17 cellular contexts compared by ENCODE assay signal in genomic region chr17:29573871-29574731, GRCh38. TPM values are rescaled to one million over a fixed set of nuclear protein-coding genes. Genes with fewer than 3 reads are reported as not detected.
DNase-seq lines count a peak whose midpoint lies in the region; ATAC-seq and TF ChIP-seq lines count a peak whose summit lies in the region.
"Had no signal": no experiment of that assay in that cellular context is flagged by ENCODE, and none has a peak within 500 bp of the region (broad histone marks: within the 10 kb centered on the region; RNA-seq: fewer than 3 reads in every experiment).

No MANE protein-coding gene starts in this region.

- peak overlapping the region; percentile 60 for H3K27ac ChIP-seq in 22Rv1
- no peak overlapping the region for H3K27ac ChIP-seq in BLaER1
- H3K27ac ChIP-seq: C4-2B, thoracic aorta had no signal

- H3K4me2 ChIP-seq in BLaER1 = peak overlapping the region; percentile 84; the same call in 1 of the 2 replicates

- no peak for ATAC-seq in central memory CD8-positive, alpha-beta T cell (replicated peaks; ENCODE audit: extremely low read depth, poor library complexity, severe bottlenecking)
- ATAC-seq in HG02938 (IDR thresholded peaks at IDR 0.05; ENCODE audit: unreplicated experiment) (no peak), GM21786 (IDR thresholded peaks at IDR 0.05; ENCODE audit: unreplicated experiment) (no peak), GM21529 (IDR thresholded peaks at IDR 0.05; ENCODE audit: unreplicated experiment) (no peak)

- no peak for DNase-seq in central memory CD8-positive, alpha-beta T cell (ENCODE audit: low spot score in 2 of 2)
- DNase-seq in neural crest cell (ENCODE audit: low read depth, low spot score) (no peak), SKM-1 treated with dmso at 0.1 percent for 144 hours (lab: John Stamatoyannopoulos, UW; ENCODE audit: unreplicated experiment) (no peak)
- DNase-seq: activated CD4-positive, alpha-beta T cell treated with anti-CD3 and anti-CD28 coated beads, Interleukin-2, amount 10 ng/mL, durations not matched to agents 7 days and 5 days; foreskin melanocyte; NCI-H2029 treated with DMSO at 0.1 percent for 48 hours; RPMI8226; T-helper 2 cell had no signal

- H3K36me3 ChIP-seq in BLaER1 = peaks cover 79% of the 10 kb centered on the region
- H3K36me3 ChIP-seq: pancreas had no signal

- peak overlapping the region; percentile 53 for H3K27ac Mint-ChIP-seq in central memory CD8-positive, alpha-beta T cell (ENCODE audit: low read depth)
- H3K27ac Mint-ChIP-seq in neural crest cell (ENCODE audit: unreplicated experiment) = no peak overlapping the region
- H3K27ac Mint-ChIP-seq: activated T-helper 2 cell treated with anti-CD3 and anti-CD28 coated beads, Interferon-gamma antibody, Interleukin-2, Interleukin-4, amounts not matched to agents 10 μg/mL and 5 μg/mL and 100 μg/mL, durations not matched to agents 14 hours and 24 hours and 36 hours had no signal

- H3K9me3 ChIP-seq in BLaER1 = no peaks in the 10 kb centered on the region
- H3K9me3 ChIP-seq: pancreas, thoracic aorta had no signal

- H3K27me3 Mint-ChIP-seq in central memory CD8-positive, alpha-beta T cell = no peaks in the 10 kb centered on the region
- peaks cover 5% of the 10 kb centered on the region for H3K27me3 Mint-ChIP-seq in neural crest cell (ENCODE audit: low read depth)
- H3K27me3 Mint-ChIP-seq: activated CD4-positive, alpha-beta T cell treated with anti-CD3 and anti-CD28 coated beads, Interleukin-2, amount 10 ng/mL, durations not matched to agents 7 days and 5 days had no signal

- H3K9me3 Mint-ChIP-seq in central memory CD8-positive, alpha-beta T cell = no peaks in the 10 kb centered on the region
- H3K9me3 Mint-ChIP-seq in neural crest cell = no peaks in the 10 kb centered on the region
- H3K9me3 Mint-ChIP-seq: activated CD4-positive, alpha-beta T cell treated with anti-CD3 and anti-CD28 coated beads, Interleukin-2, amount 10 ng/mL, durations not matched to agents 7 days and 5 days; activated T-helper 2 cell treated with anti-CD3 and anti-CD28 coated beads, Interferon-gamma antibody, Interleukin-2, Interleukin-4, amounts not matched to agents 10 μg/mL and 5 μg/mL and 100 μg/mL, durations not matched to agents 14 hours and 24 hours and 36 hours had no signal

- H3K27me3 ChIP-seq in BLaER1 = no peaks in the 10 kb centered on the region
- H3K27me3 ChIP-seq: pancreas had no signal

- H3K4me1 ChIP-seq in BLaER1 = peaks cover 72% of the 10 kb centered on the region

- no peak overlapping the region for H3K4me3 ChIP-seq in BLaER1
- H3K4me3 ChIP-seq: pancreas had no signal

- no peak overlapping the region for H3K4me3 Mint-ChIP-seq in central memory CD8-positive, alpha-beta T cell
- H3K4me3 Mint-ChIP-seq in neural crest cell = peak overlapping the region; percentile 62
- H3K4me3 Mint-ChIP-seq: activated CD4-positive, alpha-beta T cell treated with anti-CD3 and anti-CD28 coated beads, Interleukin-2, amount 10 ng/mL, durations not matched to agents 7 days and 5 days had no signal

- H4K20me1 ChIP-seq in BLaER1 = peaks cover 92% of the 10 kb centered on the region

- peaks cover 19% of the 10 kb centered on the region for H3K4me1 Mint-ChIP-seq in central memory CD8-positive, alpha-beta T cell
- peaks cover 17% of the 10 kb centered on the region for H3K4me1 Mint-ChIP-seq in neural crest cell

- no peak overlapping the region for H3K9ac ChIP-seq in BLaER1

- no peak for TF ChIP-seq CTCF in 22Rv1 (IDR thresholded peaks at IDR 0.05)
- no peak for TF ChIP-seq CTCF in neural crest cell (conservative IDR thresholded peaks at IDR 0.05)

- peaks cover 15% of the 10 kb centered on the region for H3K36me3 Mint-ChIP-seq in central memory CD8-positive, alpha-beta T cell (ENCODE audit: insufficient read depth)
- no peaks in the 10 kb centered on the region for H3K36me3 Mint-ChIP-seq in neural crest cell (ENCODE audit: low read depth)

RNA-seq across cellular contexts. Expression of gene TP53I13, which starts 5.6 kb away (rescaled TPM):
- total RNA-seq in neural crest cell = 34.3 and 35.0 TPM in 2 replicates

RNA-seq across cellular contexts. Expression of gene ABHD15, which starts 7.3 kb away (rescaled TPM):
- 3.7 and 4.2 TPM in 2 replicates for total RNA-seq in neural crest cell

RNA-seq across cellular contexts. Expression of gene GIT1, which starts 15.3 kb away (rescaled TPM):
- total RNA-seq in neural crest cell = 89.3 and 96.5 TPM in 2 replicates

RNA-seq across cellular contexts. Expression of gene ANKRD13B, which starts 18.8 kb away (rescaled TPM):
- total RNA-seq in neural crest cell = 65.0 and 70.0 TPM in 2 replicates

RNA-seq across cellular contexts. Expression of gene CORO6, which starts 48.6 kb away (rescaled TPM):
- total RNA-seq in neural crest cell = 2.7 and 3.1 TPM in 2 replicates
